ENCODE assay signal across 7 cellular contexts in genomic region chr21:6098191-6098935, GRCh38.
DNase-seq lines count a peak whose midpoint lies in the region; ATAC-seq and TF ChIP-seq lines count a peak whose summit lies in the region.
"Not testable (repeated sequence)": the region's sequence is repeated elsewhere in the genome, so short reads cannot be mapped to it uniquely, and the experiment has no call there.

No MANE protein-coding gene starts in this region.

- not testable (repeated sequence) for H3K4me3 Mint-ChIP-seq in MCF 10A (ENCODE audit: unreplicated experiment)

- not testable (repeated sequence) for H3K9me3 Mint-ChIP-seq in MCF 10A (ENCODE audit: unreplicated experiment)

- not testable (repeated sequence) for TF ChIP-seq POLR2A in lower leg skin (IDR thresholded peaks at IDR 0.05)

- TF ChIP-seq CTCF in MCF 10A (IDR thresholded peaks at IDR 0.05; ENCODE audit: unreplicated experiment); lower leg skin (IDR thresholded peaks at IDR 0.05): not testable (repeated sequence)

- not testable (repeated sequence) for H3K4me1 ChIP-seq in right cardiac atrium (ENCODE audit: control insufficient read depth, insufficient read depth, low read length)

- not testable (repeated sequence) for BruUV-seq in MCF 10A (replicated peaks; lab: Mats Ljungman, UMichigan)

- CTCF ChIA-PET in MCF 10A (lab: Yijun Ruan, JAX) = not testable (repeated sequence)

- not testable (repeated sequence) for H3K27me3 ChIP-seq in right cardiac atrium (ENCODE audit: control insufficient read depth, insufficient read depth)

- H3K27me3 Mint-ChIP-seq in MCF 10A (ENCODE audit: insufficient read depth, unreplicated experiment) = not testable (repeated sequence)

- H3K9me3 ChIP-seq in right cardiac atrium (ENCODE audit: control insufficient read depth, low read length) = not testable (repeated sequence)

- H3K27ac ChIP-seq in right cardiac atrium (ENCODE audit: low read length) = not testable (repeated sequence)

- H3K4me1 Mint-ChIP-seq in MCF 10A (ENCODE audit: insufficient read depth, unreplicated experiment) = not testable (repeated sequence)

- H3K4me3 ChIP-seq in right cardiac atrium (ENCODE audit: low read length); lower leg skin (ENCODE audit: low read depth, poor library complexity, severe bottlenecking): not testable (repeated sequence)

- POLR2A ChIA-PET in MCF 10A (lab: Yijun Ruan, JAX) = not testable (repeated sequence)

- H3K27ac Mint-ChIP-seq in MCF 10A (ENCODE audit: low read depth, unreplicated experiment) = peak overlapping the region; percentile 74

- ATAC-seq in GM18909 (IDR thresholded peaks at IDR 0.05; ENCODE audit: poor library complexity, unreplicated experiment) = peak; percentile 46
- ATAC-seq in GM21528 (IDR thresholded peaks at IDR 0.05; ENCODE audit: low FRiP score, unreplicated experiment) = peak; percentile 57
- peak; percentile 66 for ATAC-seq in HG03280 (IDR thresholded peaks at IDR 0.05; ENCODE audit: unreplicated experiment)
- not testable (repeated sequence) for ATAC-seq in right cardiac atrium, sciatic nerve

- intact Hi-C loops in MCF 10A (cut with micrococcal nuclease); right cardiac atrium (cut with DNase I); lower leg skin (cut with DNase I; ENCODE audit: low total_unique reads); sciatic nerve (cut with DNase I): not testable (repeated sequence)

- not testable (repeated sequence) for DNase-seq in MCF 10A (ENCODE audit: unreplicated experiment)
- DNase-seq in right cardiac atrium (peak in 2 of 3 donors; percentile 3 to 14), lower leg skin (ENCODE audit: low spot score in 2 of 2) (peak; percentile 7 to 70), sciatic nerve (ENCODE audit: low spot score) (peak; percentile 7)

- H3K36me3 Mint-ChIP-seq in MCF 10A (ENCODE audit: insufficient read depth, unreplicated experiment) = not testable (repeated sequence)

- no CpG with 5 or more reads among the region's 8 CpGs for WGBS in right cardiac atrium
- WGBS in lower leg skin, 2 donors = 71 to 86% methylated on average over 7 to 8 of the region's 8 CpGs
